ENCODE assay signal across 24 cellular contexts in the genomic region with DNA sequence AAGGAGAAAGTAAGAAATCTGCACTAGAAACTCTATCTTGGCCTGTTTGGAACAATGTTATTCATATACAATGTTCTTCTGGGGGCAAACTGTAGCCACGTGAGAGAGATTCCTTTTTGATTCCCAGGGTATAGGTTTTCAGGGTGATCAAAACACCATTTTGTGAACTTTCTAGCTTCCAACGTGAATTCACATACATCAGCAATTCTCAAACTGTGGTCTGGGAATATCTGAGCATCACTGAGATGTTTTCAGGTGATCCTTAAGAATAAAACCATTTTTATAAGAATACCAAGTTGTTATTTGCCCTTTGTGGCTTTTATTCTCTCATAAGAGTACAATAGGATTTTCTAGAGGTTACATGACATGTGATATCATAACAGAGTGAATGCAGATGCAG.
"Had no signal": no experiment of that assay in that cellular context is flagged by ENCODE, and none has a peak within 500 bp of the region (broad histone marks: within the 10 kb centered on the region; RNA-seq: fewer than 3 reads in every experiment).

No MANE protein-coding gene starts in this region.

- DNase-seq: cortex of kidney; effector CD8-positive, alpha-beta T cell; effector memory CD8-positive, alpha-beta T cell; endodermal cell; erythroblast; esophagus squamous epithelium; foreskin fibroblast; foreskin melanocyte; gastrocnemius medialis; glutamatergic neuron; head of caudate nucleus; heart right ventricle; hippocampal formation; left cardiac atrium; left lung; left ventricle myocardium superior; lower lobe of right lung; mesenchymal stem cell; mucosa of descending colon; naive B cell had no signal

- H3K27me3 ChIP-seq: esophagus squamous epithelium, gastrocnemius medialis, heart right ventricle, left lung had no signal

- H3K36me3 ChIP-seq: esophagus squamous epithelium, gastrocnemius medialis, heart right ventricle, left lung, lower lobe of right lung had no signal

- H3K9me3 ChIP-seq: esophagus squamous epithelium, gastrocnemius medialis, left lung, lower lobe of right lung, mucosa of descending colon had no signal

- FAIRE-seq: endometrium, islet of Langerhans had no signal

- H3K27ac ChIP-seq: epithelial cell of prostate, esophagus squamous epithelium, gastrocnemius medialis, heart right ventricle, left lung, lower lobe of right lung had no signal

- H3K4me3 ChIP-seq: esophagus squamous epithelium, gastrocnemius medialis, heart right ventricle, left lung, lower lobe of right lung, mucosa of descending colon had no signal

- ATAC-seq: effector memory CD8-positive, alpha-beta T cell; esophagus mucosa; gastrocnemius medialis; heart right ventricle; left cardiac atrium; left lung; left ventricle myocardium superior; mucosa of descending colon had no signal
